ENCODE assay signal across 1 cellular context in the genomic region with DNA sequence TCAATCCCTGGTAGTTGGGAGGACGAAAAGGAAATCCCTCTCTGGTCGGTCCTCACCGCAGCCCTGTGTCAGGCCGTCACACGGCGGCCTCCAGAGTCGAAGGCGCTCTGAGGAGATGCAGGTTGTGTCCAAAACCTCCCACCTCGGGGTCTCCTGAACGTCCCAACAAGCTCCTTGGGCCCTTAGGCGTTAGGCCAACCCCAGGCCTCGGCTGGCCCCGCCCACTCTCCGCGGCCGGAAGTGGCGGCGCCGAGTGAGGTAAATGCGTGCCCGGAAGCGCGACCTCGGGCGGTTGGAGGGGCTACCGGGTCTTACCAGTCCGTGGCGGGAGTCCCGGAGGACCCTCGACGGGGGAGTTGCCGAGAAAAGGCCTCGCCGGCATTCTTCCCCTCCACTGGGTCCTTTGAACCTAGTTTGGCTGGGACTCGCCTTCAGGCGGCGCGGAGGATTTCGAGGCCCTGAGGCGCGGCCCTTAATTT.
TF ChIP-seq lines count a peak whose summit lies in the region.

A gene with protein sequence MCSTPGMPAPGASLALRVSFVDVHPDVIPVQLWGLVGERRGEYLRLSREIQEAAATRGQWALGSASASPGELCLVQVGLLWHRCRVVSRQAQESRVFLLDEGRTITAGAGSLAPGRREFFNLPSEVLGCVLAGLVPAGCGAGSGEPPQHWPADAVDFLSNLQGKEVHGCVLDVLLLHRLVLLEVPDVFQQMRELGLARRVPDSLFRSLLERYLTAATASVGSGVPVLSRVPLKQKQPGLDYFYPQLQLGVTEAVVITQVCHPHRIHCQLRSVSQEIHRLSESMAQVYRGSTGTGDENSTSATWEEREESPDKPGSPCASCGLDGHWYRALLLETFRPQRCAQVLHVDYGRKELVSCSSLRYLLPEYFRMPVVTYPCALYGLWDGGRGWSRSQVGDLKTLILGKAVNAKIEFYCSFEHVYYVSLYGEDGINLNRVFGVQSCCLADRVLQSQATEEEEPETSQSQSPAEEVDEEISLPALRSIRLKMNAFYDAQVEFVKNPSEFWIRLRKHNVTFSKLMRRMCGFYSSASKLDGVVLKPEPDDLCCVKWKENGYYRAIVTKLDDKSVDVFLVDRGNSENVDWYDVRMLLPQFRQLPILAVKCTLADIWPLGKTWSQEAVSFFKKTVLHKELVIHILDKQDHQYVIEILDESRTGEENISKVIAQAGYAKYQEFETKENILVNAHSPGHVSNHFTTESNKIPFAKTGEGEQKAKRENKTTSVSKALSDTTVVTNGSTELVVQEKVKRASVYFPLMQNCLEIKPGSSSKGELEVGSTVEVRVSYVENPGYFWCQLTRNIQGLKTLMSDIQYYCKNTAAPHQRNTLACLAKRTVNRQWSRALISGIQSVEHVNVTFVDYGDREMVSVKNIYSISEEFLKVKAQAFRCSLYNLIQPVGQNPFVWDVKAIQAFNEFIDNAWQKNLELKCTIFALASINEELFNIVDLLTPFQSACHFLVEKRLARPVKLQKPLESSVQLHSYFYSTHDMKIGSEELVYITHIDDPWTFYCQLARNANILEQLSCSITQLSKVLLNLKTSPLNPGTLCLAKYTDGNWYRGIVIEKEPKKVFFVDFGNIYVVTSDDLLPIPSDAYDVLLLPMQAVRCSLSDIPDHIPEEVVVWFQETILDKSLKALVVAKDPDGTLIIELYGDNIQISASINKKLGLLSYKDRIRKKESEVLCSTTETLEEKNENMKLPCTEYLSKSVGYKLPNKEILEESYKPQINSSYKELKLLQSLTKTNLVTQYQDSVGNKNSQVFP (N-terminal part only) (plus strand): TSS at position 267 of the 479 bp plus-strand sequence. CDS start 244 bp downstream, outside the sequence.

TF ChIP-seq in SK-N-SH, 30 proteins besides CTCF, POLR2A, EP300 and RAD21 (continued from another document):
- TF ChIP-seq, protein P1, sequence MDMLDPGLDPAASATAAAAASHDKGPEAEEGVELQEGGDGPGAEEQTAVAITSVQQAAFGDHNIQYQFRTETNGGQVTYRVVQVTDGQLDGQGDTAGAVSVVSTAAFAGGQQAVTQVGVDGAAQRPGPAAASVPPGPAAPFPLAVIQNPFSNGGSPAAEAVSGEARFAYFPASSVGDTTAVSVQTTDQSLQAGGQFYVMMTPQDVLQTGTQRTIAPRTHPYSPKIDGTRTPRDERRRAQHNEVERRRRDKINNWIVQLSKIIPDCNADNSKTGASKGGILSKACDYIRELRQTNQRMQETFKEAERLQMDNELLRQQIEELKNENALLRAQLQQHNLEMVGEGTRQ (IDR thresholded peaks at IDR 0.05; ENCODE audit: borderline replicate concordance, low read depth, low read length): no peak
- TF ChIP-seq, protein P2, sequence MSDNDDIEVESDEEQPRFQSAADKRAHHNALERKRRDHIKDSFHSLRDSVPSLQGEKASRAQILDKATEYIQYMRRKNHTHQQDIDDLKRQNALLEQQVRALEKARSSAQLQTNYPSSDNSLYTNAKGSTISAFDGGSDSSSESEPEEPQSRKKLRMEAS (IDR thresholded peaks at IDR 0.05; ENCODE audit: low read depth): no peak
- TF ChIP-seq RFX5 (IDR thresholded peaks at IDR 0.05; ENCODE audit: low read length): no peak
- TF ChIP-seq, protein P3, sequence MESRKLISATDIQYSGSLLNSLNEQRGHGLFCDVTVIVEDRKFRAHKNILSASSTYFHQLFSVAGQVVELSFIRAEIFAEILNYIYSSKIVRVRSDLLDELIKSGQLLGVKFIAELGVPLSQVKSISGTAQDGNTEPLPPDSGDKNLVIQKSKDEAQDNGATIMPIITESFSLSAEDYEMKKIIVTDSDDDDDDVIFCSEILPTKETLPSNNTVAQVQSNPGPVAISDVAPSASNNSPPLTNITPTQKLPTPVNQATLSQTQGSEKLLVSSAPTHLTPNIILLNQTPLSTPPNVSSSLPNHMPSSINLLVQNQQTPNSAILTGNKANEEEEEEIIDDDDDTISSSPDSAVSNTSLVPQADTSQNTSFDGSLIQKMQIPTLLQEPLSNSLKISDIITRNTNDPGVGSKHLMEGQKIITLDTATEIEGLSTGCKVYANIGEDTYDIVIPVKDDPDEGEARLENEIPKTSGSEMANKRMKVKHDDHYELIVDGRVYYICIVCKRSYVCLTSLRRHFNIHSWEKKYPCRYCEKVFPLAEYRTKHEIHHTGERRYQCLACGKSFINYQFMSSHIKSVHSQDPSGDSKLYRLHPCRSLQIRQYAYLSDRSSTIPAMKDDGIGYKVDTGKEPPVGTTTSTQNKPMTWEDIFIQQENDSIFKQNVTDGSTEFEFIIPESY (IDR thresholded peaks at IDR 0.05; ENCODE audit: borderline replicate concordance, low read depth): no peak
- no peak for TF ChIP-seq MEF2A (IDR thresholded peaks at IDR 0.05; ENCODE audit: borderline replicate concordance, low read depth)
